In genomic region chr16:1946495-1947368, GRCh38 we compare ENCODE assay signal across 18 cellular contexts. TPM values are rescaled to one million over a fixed set of nuclear protein-coding genes. Genes with fewer than 3 reads are reported as not detected.
DNase-seq lines count a peak whose midpoint lies in the region; ATAC-seq and TF ChIP-seq lines count a peak whose summit lies in the region.
"Had no signal": no experiment of that assay in that cellular context is flagged by ENCODE, and none has a peak within 500 bp of the region (broad histone marks: within the 10 kb centered on the region; RNA-seq: fewer than 3 reads in every experiment).

No MANE protein-coding gene starts in this region.

- no peak overlapping the region for H3T11ph ChIP-seq in H9 (ENCODE audit: low read length)

- no peak for ATAC-seq in gastrocnemius medialis
- no peak for ATAC-seq in GM18511 (IDR thresholded peaks at IDR 0.05; ENCODE audit: unreplicated experiment)

- no peak overlapping the region for H3K23ac ChIP-seq in H9 (ENCODE audit: insufficient read length, low read depth, low read length)

- H3K27ac ChIP-seq in H9 (ENCODE audit: insufficient read length, low read depth, low read length) = no peak overlapping the region
- no peak overlapping the region for H3K27ac ChIP-seq in WERI-Rb-1
- H3K27ac ChIP-seq in gastrocnemius medialis = peak overlapping the region; percentile 98 to 100 (median 98)
- no peak overlapping the region for H3K27ac ChIP-seq in RWPE1
- no peak overlapping the region for H3K27ac ChIP-seq in tibial nerve
- H3K27ac ChIP-seq: Peyer's patch had no signal

- H3K9ac ChIP-seq in H9 (ENCODE audit: extremely low read depth, insufficient read length, low read length) = no peak overlapping the region

- intact Hi-C loops in gastrocnemius medialis (cut with DNase I; ENCODE audit: low total_unique reads) = loop anchor here (10.0 kb wide), 1 partner anchor 588 kb away; the partner anchor contains the start of genes CEMP1 and PDPK1

- H3K36me3 ChIP-seq in WERI-Rb-1 (no peaks in the 10 kb centered on the region), gastrocnemius medialis (no peaks in the 10 kb centered on the region), tibial nerve (no peaks in the 10 kb centered on the region)
- H3K36me3 ChIP-seq: HAP-1, Peyer's patch had no signal

- no peak for TF ChIP-seq EP300 in tibial nerve (IDR thresholded peaks at IDR 0.05)

- H3K4me3 Mint-ChIP-seq in H9 = no peak overlapping the region; a peak in 1 of 5 replicates

- no peak for DNase-seq in H9
- DNase-seq in WERI-Rb-1 = no peak
- DNase-seq in islet precursor cell = peak; percentile 50
- peak in 1 of 2 donors; percentile 46 for DNase-seq in gastrocnemius medialis
- DNase-seq in RWPE1 (ENCODE audit: low spot score) = no peak
- DNase-seq in tibial nerve (ENCODE audit: low spot score in 2 of 2) = no peak
- DNase-seq: ACHN, EL, MV-4-11, NCI-H1417 treated with DMSO at 0.1 percent for 48 hours, NCI-H2029, NCI-H2171 treated with DMSO at 0.1 percent for 48 hours, NCI-H774, Peyer's patch had no signal

- H3K79me2 ChIP-seq in H9 (ENCODE audit: insufficient read depth, low read length) = no peaks in the 10 kb centered on the region

- H4K5ac ChIP-seq in H9 (ENCODE audit: insufficient read length, low read depth, low read length) = no peak overlapping the region

- H3K4ac ChIP-seq in H9 (ENCODE audit: low read depth, low read length) = no peak overlapping the region

- H2BK120ac ChIP-seq in H9 (ENCODE audit: low read depth, low read length, poor library complexity, severe bottlenecking) = no peak overlapping the region

- peaks cover 10 to 18% of the 10 kb centered on the region in 2 experiments for H3K4me1 Mint-ChIP-seq in H9

- peaks cover 4% of the 10 kb centered on the region; the same call in 1 of the 2 replicates for H3K4me1 ChIP-seq in H9 (ENCODE audit: insufficient read depth, low read length)
- peaks cover 37 to 70% of the 10 kb centered on the region in 2 donors for H3K4me1 ChIP-seq in gastrocnemius medialis
- peaks cover 0 to 17% (median 9%) of the 10 kb centered on the region in 4 donors for H3K4me1 ChIP-seq in tibial nerve

- H3K4me3 ChIP-seq in WERI-Rb-1 (ENCODE audit: low read depth, low read length) (no peak overlapping the region), gastrocnemius medialis (no peak overlapping the region), tibial nerve (no peak overlapping the region)
- H3K4me3 ChIP-seq: HAP-1, Peyer's patch had no signal

- no peak overlapping the region for H3K18ac ChIP-seq in H9 (ENCODE audit: insufficient read length, low read depth, low read length)

- in situ Hi-C loops in gastrocnemius medialis (cut with MboI; ENCODE audit: low sequenced_read_pairs in 4 of 4) = no loop called here

- H3K27me3 ChIP-seq in H9 (ENCODE audit: insufficient read depth, low read length) (no peaks in the 10 kb centered on the region), WERI-Rb-1 (ENCODE audit: insufficient read depth, low read depth, severe bottlenecking) (no peaks in the 10 kb centered on the region), gastrocnemius medialis (no peaks in the 10 kb centered on the region), tibial nerve (no peaks in the 10 kb centered on the region)
- H3K27me3 ChIP-seq: Peyer's patch had no signal

- H4K8ac ChIP-seq in H9 (replicated peaks; ENCODE audit: insufficient read length, low read depth, low read length) = no peak overlapping the region

- TF ChIP-seq CTCF in H9 (conservative IDR thresholded peaks at IDR 0.05) = peak; percentile 37; the same call in 2 of the 3 replicates
- peak; percentile 3; the same call in 1 of the 2 replicates for TF ChIP-seq CTCF in WERI-Rb-1 (IDR thresholded peaks at IDR 0.05; ENCODE audit: low read depth, low read length)
- TF ChIP-seq CTCF in gastrocnemius medialis (IDR thresholded peaks at IDR 0.05 in 4 of 5, conservative IDR thresholded peaks at IDR 0.05 in 1 of 5) = no peak
- TF ChIP-seq CTCF in RWPE1 (conservative IDR thresholded peaks at IDR 0.05; ENCODE audit: low read depth) = no peak
- TF ChIP-seq CTCF in tibial nerve (IDR thresholded peaks at IDR 0.05) = no peak

- H4K20me1 ChIP-seq in H9 (ENCODE audit: control insufficient read depth, insufficient read depth, insufficient read length) = no peaks in the 10 kb centered on the region

- H3K9me3 Mint-ChIP-seq in H9 = no peaks in the 10 kb centered on the region

- no peak overlapping the region for H2AK5ac ChIP-seq in H9 (ENCODE audit: insufficient read length, low read length)

- no peak overlapping the region for H3K27ac Mint-ChIP-seq in H9

- H3K4me2 ChIP-seq in H9 (ENCODE audit: insufficient read depth, insufficient read length, low read length) = no peak overlapping the region

- CTCF ChIA-PET in RWPE1 (lab: Yijun Ruan, JAX) = interaction anchor here (0.5 to 0.6 kb wide), 2 partner anchors 50 to 269 kb away, joined by 3 to 6 read pairs; no protein-coding TSS in a partner anchor

- no peak overlapping the region for H3K56ac ChIP-seq in H9 (ENCODE audit: insufficient read length, low read depth, low read length)

- no peaks in the 10 kb centered on the region for H3K9me3 ChIP-seq in H9 (ENCODE audit: control insufficient read depth, low read depth, low read length)
- no peaks in the 10 kb centered on the region for H3K9me3 ChIP-seq in WERI-Rb-1 (ENCODE audit: severe bottlenecking)
- H3K9me3 ChIP-seq in gastrocnemius medialis = no peaks in the 10 kb centered on the region
- no peaks in the 10 kb centered on the region for H3K9me3 ChIP-seq in tibial nerve
- H3K9me3 ChIP-seq: HAP-1, Peyer's patch had no signal

- no peak overlapping the region for H2BK20ac ChIP-seq in H9 (ENCODE audit: low read depth, low read length, poor library complexity, severe bottlenecking)

- H3K36me3 Mint-ChIP-seq in H9 (ENCODE audit: insufficient read depth in 1 of 3, low read depth in 3 of 3) = no peaks in the 10 kb centered on the region; a peak in 1 of 7 replicates

- no peaks in the 10 kb centered on the region for H3K79me1 ChIP-seq in H9 (ENCODE audit: insufficient read depth, low read depth, low read length, poor library complexity, severe bottlenecking)

- H2BK15ac ChIP-seq in H9 (ENCODE audit: low read depth, low read length) = no peak overlapping the region

- no peak for TF ChIP-seq POLR2A in gastrocnemius medialis (IDR thresholded peaks at IDR 0.05)
- TF ChIP-seq POLR2A in tibial nerve (IDR thresholded peaks at IDR 0.05) = no peak

- H2AFZ ChIP-seq in H9 (ENCODE audit: low read length) = no peak overlapping the region

- POLR2A ChIA-PET in RWPE1 (lab: Yijun Ruan, JAX; ENCODE audit: low non-redundant PET) = no interaction called here

- H2BK12ac ChIP-seq in H9 (ENCODE audit: insufficient read length, low read depth, low read length) = no peak overlapping the region

- no peak overlapping the region; the same call in 1 of the 2 replicates for H3K14ac ChIP-seq in H9 (ENCODE audit: insufficient read depth, low read length)

- peaks cover 1% of the 10 kb centered on the region; the same call in 1 of the 2 replicates for H3K27me3 Mint-ChIP-seq in H9 (ENCODE audit: low read depth)

- no peak overlapping the region for H4K91ac ChIP-seq in H9 (ENCODE audit: insufficient read length, low read depth, low read length)

- H2BK5ac ChIP-seq in H9 (ENCODE audit: insufficient read length, low read length) = no peak overlapping the region

- peaks cover 7% of the 10 kb centered on the region for H3K23me2 ChIP-seq in H9 (ENCODE audit: insufficient read length, low read depth, low read length, poor library complexity, severe bottlenecking)

- WGBS in H9 (ENCODE audit: extremely low coverage, insufficient read length, low lambda C conversion rate) = no CpG with 5 or more reads among the region's 38 CpGs
- WGBS in tibial nerve, 2 donors = 71 to 80% methylated on average over 27 to 37 of the region's 38 CpGs

RNA-seq across cellular contexts. Expression of gene MSRB1, which starts 3.7 kb away (rescaled TPM):
- total RNA-seq in H9 (2021) (24.3 and 25.7 TPM in 2 replicates), gastrocnemius medialis (10 to 100 TPM; 16.7 to 40.7 (median 35.2) TPM), tibial nerve (10 to 100 TPM; 22.5 to 46.1 (median 30.3) TPM)

RNA-seq across cellular contexts. Expression of gene RPL3L, which starts 7.8 kb away (rescaled TPM):
- total RNA-seq in H9 (2021) (0.11 and 0.31 TPM in 2 replicates), gastrocnemius medialis (100 to 1,000 TPM; 116 to 354 (median 188) TPM), tibial nerve (not detected)
- total RNA-seq: HT1080, NCI-H460, Peyer's patch had no signal

RNA-seq across cellular contexts. Expression of gene NDUFB10, which starts 12.6 kb away (rescaled TPM):
- total RNA-seq in H9 (2021) = 191 and 192 TPM in 2 replicates
- 1,000 to 10,000 TPM in 1 of 4 donors, 100 to 1,000 TPM in 3; 530 to 1,014 (median 743) TPM for total RNA-seq in gastrocnemius medialis
- total RNA-seq in tibial nerve = 100 to 1,000 TPM in 2 of 4 donors, 10 to 100 TPM in 2; 86.9 to 136 (median 116) TPM

RNA-seq across cellular contexts. Expression of gene RPS2, which starts 17.9 kb away (rescaled TPM):
- total RNA-seq in H9 (2021) (3,874 and 3,923 TPM in 2 replicates), gastrocnemius medialis (1,000 to 10,000 TPM; 1,162 to 1,876 (median 1,684) TPM), tibial nerve (1,000 to 10,000 TPM; 1,591 to 3,468 (median 1,745) TPM)

RNA-seq across cellular contexts. Expression of gene RNF151, which starts 19.9 kb away (rescaled TPM):
- 0.28 TPM in 1 of 2 replicates, not detected in the other for total RNA-seq in H9 (2021)
- total RNA-seq in gastrocnemius medialis = not detected
- total RNA-seq in tibial nerve = not detected
- total RNA-seq: HT1080, NCI-H460, Peyer's patch had no signal

Comparison
In these comparisons a context has a peak if more than half of its experiments do, and no peak if none do; other contexts are left out.
1. H3K27ac ChIP-seq: peak in gastrocnemius medialis (4 of 4); none in H9 (single experiment), WERI-Rb-1 (single experiment), RWPE1 (single experiment) and tibial nerve (0 of 4).
2. CTCF ChIP-seq: peak in H9 (single experiment) and WERI-Rb-1 (single experiment); none in gastrocnemius medialis (0 of 5), RWPE1 (single experiment) and tibial nerve (0 of 5).
3. RNA of gene RPL3L, which starts 7.8 kb away (total RNA-seq): 116 to 354 TPM in gastrocnemius medialis; 0.11 to 0.31 TPM in H9 and not detected in tibial nerve; every median in the first group is over 10 times any median in the second.